Comparison of ENCODE assay signal across 16 cellular contexts in the genomic region with DNA sequence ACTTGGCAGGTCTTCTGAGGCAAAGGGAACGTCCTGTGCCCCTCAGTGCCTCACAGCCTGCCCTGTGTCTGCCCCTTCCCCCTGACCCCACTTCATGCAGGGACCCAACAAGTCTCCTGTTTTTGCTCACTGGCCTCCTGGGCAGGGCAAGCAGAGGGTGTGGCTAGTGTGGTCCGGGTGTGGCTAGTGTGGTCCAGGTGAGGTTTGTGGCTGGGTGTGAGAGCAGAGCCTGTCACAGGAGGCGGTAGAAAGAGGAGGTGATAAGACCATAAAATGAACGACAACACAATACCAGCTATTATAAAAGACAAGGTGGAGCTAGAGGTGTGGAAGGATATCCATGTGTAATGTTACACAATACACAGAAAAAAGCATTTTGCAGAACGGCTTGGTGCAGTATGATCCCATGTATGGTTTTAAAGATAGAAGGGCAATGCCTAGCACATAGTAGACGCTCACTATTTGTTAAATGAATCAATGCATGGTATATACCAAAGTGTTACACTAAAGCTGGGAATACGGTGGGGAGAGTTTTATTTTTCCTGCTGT.
"Had no signal": no experiment of that assay in that cellular context is flagged by ENCODE, and none has a peak within 500 bp of the region (broad histone marks: within the 10 kb centered on the region; RNA-seq: fewer than 3 reads in every experiment).

No MANE protein-coding gene starts in this region.

- H3K4me3 Mint-ChIP-seq: central memory CD8-positive, alpha-beta T cell; stimulated activated memory B cell treated with anti-CD40 and anti-IgM and Interleukin-4, amounts not matched to agents 10 μg/mL and 1 μg/mL and 100 μg/mL, for 72 hours; type B pancreatic cell had no signal

- H3K27me3 ChIP-seq: body of pancreas, gastrocnemius medialis, heart right ventricle, SJCRH30 had no signal

- ATAC-seq: body of pancreas; gastrocnemius medialis; heart right ventricle; right cardiac atrium; stimulated activated memory B cell treated with anti-CD40 and anti-IgM and Interleukin-4, amounts not matched to agents 10 μg/mL and 1 μg/mL and 100 μg/mL, for 72 hours had no signal

- H3K9me3 Mint-ChIP-seq: central memory CD8-positive, alpha-beta T cell; stimulated activated memory B cell treated with anti-CD40 and anti-IgM and Interleukin-4, amounts not matched to agents 10 μg/mL and 1 μg/mL and 100 μg/mL, for 72 hours; type B pancreatic cell had no signal

- H3K4me1 ChIP-seq: body of pancreas had no signal

- H3K27ac Mint-ChIP-seq: stimulated activated memory B cell treated with anti-CD40 and anti-IgM and Interleukin-4, amounts not matched to agents 10 μg/mL and 1 μg/mL and 100 μg/mL, for 72 hours; type B pancreatic cell had no signal

- H3K9me3 ChIP-seq: body of pancreas, gastrocnemius medialis, heart right ventricle, left ventricle myocardium inferior, SJCRH30 had no signal

- H3K36me3 ChIP-seq: gastrocnemius medialis, heart right ventricle, left ventricle myocardium inferior, SJCRH30 had no signal

- H3K4me3 ChIP-seq: body of pancreas, gastrocnemius medialis, heart right ventricle, left ventricle myocardium inferior, SJCRH30 had no signal

- DNase-seq: activated CD4-positive, alpha-beta T cell treated with anti-CD3 and anti-CD28 coated beads, Interleukin-2, amount 50 U/mL, for 1 hour; activated CD8-positive, alpha-beta memory T cell treated with anti-CD3 and anti-CD28 coated beads, Interleukin-2, amount 50 U/mL, for 4 hours; activated naive CD4-positive, alpha-beta T cell treated with Interleukin-2 at 50 U/mL for 16 hours; body of pancreas; effector memory CD4-positive, alpha-beta T cell; gastrocnemius medialis; heart right ventricle; left ventricle myocardium inferior; mesendoderm; right cardiac atrium; SJCRH30; SW 1271; T1000 had no signal

- H3K36me3 Mint-ChIP-seq: stimulated activated memory B cell treated with anti-CD40 and anti-IgM and Interleukin-4, amounts not matched to agents 10 μg/mL and 1 μg/mL and 100 μg/mL, for 72 hours; type B pancreatic cell had no signal

- H3K27ac ChIP-seq: body of pancreas, gastrocnemius medialis, heart right ventricle, left ventricle myocardium inferior, SJCRH30 had no signal

- H3K4me1 Mint-ChIP-seq: stimulated activated memory B cell treated with anti-CD40 and anti-IgM and Interleukin-4, amounts not matched to agents 10 μg/mL and 1 μg/mL and 100 μg/mL, for 72 hours had no signal

- H3K27me3 Mint-ChIP-seq: type B pancreatic cell had no signal
